ENCODE assay signal across 10 cellular contexts in the genomic region with DNA sequence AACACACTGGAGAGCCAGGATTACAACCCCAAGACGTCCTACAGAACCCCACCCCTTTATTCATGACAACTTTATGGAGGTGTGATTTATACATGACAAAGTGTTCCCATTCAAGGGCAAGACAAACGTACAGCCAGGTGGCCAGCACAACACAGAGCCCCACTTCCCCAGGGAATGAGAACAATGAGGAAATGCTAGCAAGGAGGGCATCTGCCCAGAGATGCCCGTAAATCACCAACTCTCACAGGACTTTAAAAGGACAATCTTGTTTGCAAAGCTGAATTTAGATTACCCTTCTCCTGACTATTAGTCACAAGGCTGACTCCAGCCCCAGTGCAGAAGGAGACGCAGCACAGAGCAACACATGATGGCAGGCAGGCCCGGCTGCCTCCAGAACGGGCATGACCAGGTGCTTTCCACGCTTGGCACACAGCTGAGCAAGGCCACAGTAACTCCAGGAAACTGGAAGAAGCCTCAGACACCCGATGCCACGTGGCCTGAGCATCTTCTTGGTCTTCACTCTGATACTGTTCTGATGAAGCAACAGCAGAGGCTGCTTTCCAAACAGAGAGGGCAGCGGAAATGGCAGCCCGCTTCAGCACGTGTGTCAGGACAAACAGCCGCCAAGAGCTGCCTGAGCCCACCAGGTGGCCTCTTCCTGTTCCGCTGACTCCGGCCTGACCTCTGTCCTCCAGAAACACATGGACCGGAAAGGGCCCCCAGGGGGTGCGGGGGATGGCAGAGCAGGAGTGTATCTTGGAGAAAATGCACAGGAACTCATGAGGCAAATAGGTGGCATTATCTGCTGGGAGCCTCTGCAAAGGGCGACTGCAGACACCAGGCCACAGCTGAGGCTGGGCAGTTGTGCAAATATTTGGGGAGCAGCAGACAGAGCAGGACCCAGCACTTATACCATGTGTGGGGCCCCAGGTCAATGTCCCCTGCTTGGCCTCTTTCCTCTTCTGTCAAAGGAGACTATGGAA.
DNase-seq lines count a peak whose midpoint lies in the region; ATAC-seq lines count a peak whose summit lies in the region.
"Had no signal": no experiment of that assay in that cellular context is flagged by ENCODE, and none has a peak within 500 bp of the region (broad histone marks: within the 10 kb centered on the region; RNA-seq: fewer than 3 reads in every experiment).

No MANE protein-coding gene starts in this region.

- intact Hi-C loops in dendritic cell treated with granulocyte-macrophage colony-stimulating factor and Interleukin-4, amounts not matched to agents 40 ng/mL and 50 ng/mL, for 4 days (cut with micrococcal nuclease) = no loop called here

- peak overlapping the region; percentile 8 for H2AFZ ChIP-seq in neuron (ENCODE audit: low read depth, low read length)

- H3K27me3 Mint-ChIP-seq in dendritic cell treated with granulocyte-macrophage colony-stimulating factor and Interleukin-4, amounts not matched to agents 40 ng/mL and 50 ng/mL, for 4 days = peaks cover 9% of the 10 kb centered on the region
- H3K27me3 Mint-ChIP-seq in stimulated activated naive B cell treated with anti-CD40 and anti-IgM and Interleukin-4, amounts not matched to agents 10 μg/mL and 1 μg/mL and 100 μg/mL, for 72 hours = peaks cover 8 to 21% of the 10 kb centered on the region in 2 donors

- peak; percentile 77 for DNase-seq in ELF-1 (ENCODE audit: low read depth, low spot score)
- DNase-seq in NCI-H345 (lab: John Stamatoyannopoulos, UW) = peak; percentile 74
- DNase-seq in stimulated activated CD4-positive, alpha-beta T cell treated with anti-CD3 and anti-CD28 coated beads, Interleukin-4, amount 100 ng/mL, for 4 hours = no peak
- DNase-seq in stimulated activated naive B cell treated with anti-CD40 and anti-IgM and Interleukin-4, amounts not matched to agents 10 μg/mL and 1 μg/mL and 100 μg/mL, for 72 hours = no peak
- DNase-seq: retina, upper lobe of right lung had no signal

- H3K27ac Mint-ChIP-seq in dendritic cell treated with granulocyte-macrophage colony-stimulating factor and Interleukin-4, amounts not matched to agents 40 ng/mL and 50 ng/mL, for 4 days = peak overlapping the region; percentile 83
- H3K27ac Mint-ChIP-seq in stimulated activated naive B cell treated with anti-CD40 and anti-IgM and Interleukin-4, amounts not matched to agents 10 μg/mL and 1 μg/mL and 100 μg/mL, for 72 hours = no peak overlapping the region

- H3K9me3 ChIP-seq in neuron (ENCODE audit: low read length) = no peaks in the 10 kb centered on the region
- H3K9me3 ChIP-seq: upper lobe of right lung had no signal

- no peaks in the 10 kb centered on the region for H3K9me3 Mint-ChIP-seq in dendritic cell treated with granulocyte-macrophage colony-stimulating factor and Interleukin-4, amounts not matched to agents 40 ng/mL and 50 ng/mL, for 4 days
- no peaks in the 10 kb centered on the region for H3K9me3 Mint-ChIP-seq in stimulated activated naive B cell treated with anti-CD40 and anti-IgM and Interleukin-4, amounts not matched to agents 10 μg/mL and 1 μg/mL and 100 μg/mL, for 72 hours

- no peak for ATAC-seq in stimulated activated naive B cell treated with anti-CD40 and anti-IgM and Interleukin-4, amounts not matched to agents 10 μg/mL and 1 μg/mL and 100 μg/mL, for 72 hours (replicated peaks)
- ATAC-seq in HG03135 (IDR thresholded peaks at IDR 0.05; ENCODE audit: unreplicated experiment) (no peak), GM21529 (IDR thresholded peaks at IDR 0.05; ENCODE audit: unreplicated experiment) (no peak)
- ATAC-seq: upper lobe of right lung had no signal

- H3K27me3 ChIP-seq in neuron (ENCODE audit: insufficient read depth, low read length) = no peaks in the 10 kb centered on the region
- H3K27me3 ChIP-seq: upper lobe of right lung had no signal

- H3K4me3 ChIP-seq in neuron (ENCODE audit: low read length) = no peak overlapping the region
- H3K4me3 ChIP-seq: upper lobe of right lung had no signal

- H3K36me3 ChIP-seq in neuron (ENCODE audit: insufficient read depth, low read length) = no peaks in the 10 kb centered on the region
- H3K36me3 ChIP-seq: upper lobe of right lung had no signal

- peaks cover 46% of the 10 kb centered on the region for H3K4me1 Mint-ChIP-seq in dendritic cell treated with granulocyte-macrophage colony-stimulating factor and Interleukin-4, amounts not matched to agents 40 ng/mL and 50 ng/mL, for 4 days (ENCODE audit: low read depth)
- peaks cover 5 to 11% of the 10 kb centered on the region in 2 donors for H3K4me1 Mint-ChIP-seq in stimulated activated naive B cell treated with anti-CD40 and anti-IgM and Interleukin-4, amounts not matched to agents 10 μg/mL and 1 μg/mL and 100 μg/mL, for 72 hours

- H3K4me1 ChIP-seq in neuron (ENCODE audit: insufficient read depth, low read length) = peaks cover 7% of the 10 kb centered on the region

- H3K36me3 Mint-ChIP-seq in dendritic cell treated with granulocyte-macrophage colony-stimulating factor and Interleukin-4, amounts not matched to agents 40 ng/mL and 50 ng/mL, for 4 days (ENCODE audit: low read depth) = no peaks in the 10 kb centered on the region
- H3K36me3 Mint-ChIP-seq in stimulated activated naive B cell treated with anti-CD40 and anti-IgM and Interleukin-4, amounts not matched to agents 10 μg/mL and 1 μg/mL and 100 μg/mL, for 72 hours = no peaks in the 10 kb centered on the region

- no peak overlapping the region for H3K4me3 Mint-ChIP-seq in dendritic cell treated with granulocyte-macrophage colony-stimulating factor and Interleukin-4, amounts not matched to agents 40 ng/mL and 50 ng/mL, for 4 days
- H3K4me3 Mint-ChIP-seq in stimulated activated naive B cell treated with anti-CD40 and anti-IgM and Interleukin-4, amounts not matched to agents 10 μg/mL and 1 μg/mL and 100 μg/mL, for 72 hours = no peak overlapping the region

Comparison
In these comparisons a context has a peak if more than half of its experiments do, and no peak if none do; other contexts are left out.
1. DNase-seq: peak in ELF-1 (single experiment) and NCI-H345 (single experiment); none in stimulated activated CD4-positive, alpha-beta T cell treated with anti-CD3 and anti-CD28 coated beads, Interleukin-4, amount 100 ng/mL, for 4 hours (0 of 2) and stimulated activated naive B cell treated with anti-CD40 and anti-IgM and Interleukin-4, amounts not matched to agents 10 μg/mL and 1 μg/mL and 100 μg/mL, for 72 hours (single experiment).